In the genomic region with DNA sequence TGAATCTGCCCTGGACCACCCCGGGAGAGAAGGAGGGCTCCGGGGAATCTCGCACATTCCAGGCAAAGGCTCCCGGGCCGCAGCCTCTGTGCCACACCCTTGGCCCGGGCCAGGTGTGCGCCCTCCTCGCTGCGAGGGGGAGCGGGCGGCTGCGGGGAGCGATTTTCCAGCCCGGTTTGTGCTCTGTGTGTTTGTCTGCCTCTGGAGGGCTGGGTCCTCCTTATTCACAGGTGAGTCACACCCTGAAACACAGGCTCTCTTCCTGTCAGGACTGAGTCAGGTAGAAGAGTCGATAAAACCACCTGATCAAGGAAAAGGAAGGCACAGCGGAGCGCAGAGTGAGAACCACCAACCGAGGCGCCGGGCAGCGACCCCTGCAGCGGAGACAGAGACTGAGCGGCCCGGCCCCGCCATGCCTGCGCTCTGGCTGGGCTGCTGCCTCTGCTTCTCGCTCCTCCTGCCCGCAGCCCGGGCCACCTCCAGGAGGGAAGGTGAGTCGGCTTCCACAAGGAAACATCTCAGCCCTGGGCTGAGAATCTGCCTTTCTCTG, we compare ENCODE assay signal across 8 cellular contexts. TPM values are rescaled to one million over a fixed set of nuclear protein-coding genes. Genes with fewer than 3 reads are reported as not detected.
DNase-seq lines count a peak whose midpoint lies in the region; ATAC-seq, FAIRE-seq and TF ChIP-seq lines count a peak whose summit lies in the region.

A gene (plus strand): TSS at position 324 of the 550 bp plus-strand sequence. CDS start 89 bp downstream, at position 413.

- peak within 1 kb of the TSS; percentile 50 to 72 for H3K4me3 Mint-ChIP-seq in stimulated activated naive CD8-positive, alpha-beta T cell treated with anti-CD3 and anti-CD28 coated beads, Interleukin-15, amount 100 ng/mL, for 72 hours

- H3K9me1 ChIP-seq in keratinocyte (ENCODE audit: control insufficient read depth, extremely low read depth, insufficient read depth, low read length): no peaks in the 10 kb centered on the region

- H3K4me1 ChIP-seq in HUES6 (ENCODE audit: control insufficient read depth, insufficient read depth, low read length) (peaks cover 17% of the 10 kb centered on the region), body of pancreas (peaks cover 6% of the 10 kb centered on the region), keratinocyte (ENCODE audit: control insufficient read depth, extremely low read depth, insufficient read depth, low read length) (peaks cover 45% of the 10 kb centered on the region)

- H3K79me2 ChIP-seq in keratinocyte (ENCODE audit: control insufficient read depth, insufficient read depth, low read length): peaks cover 49% of the 10 kb centered on the region

- H3K36me3 ChIP-seq in HUES6 (ENCODE audit: control insufficient read depth, insufficient read depth, low read length) (no peaks in the 10 kb centered on the region), body of pancreas (replicated peaks in 1 of 2; ENCODE audit: insufficient read depth in 1 of 2, low read depth in 2 of 2) (no peaks in the 10 kb centered on the region), keratinocyte (ENCODE audit: control insufficient read depth in 2 of 2, extremely low read depth in 1 of 2, insufficient read depth in 2 of 2, low read length in 2 of 2) (peaks cover 6 to 23% of the 10 kb centered on the region in 2 experiments)

- peak within 1 kb of the TSS; percentile 97 for H3K4me2 ChIP-seq in keratinocyte (ENCODE audit: control insufficient read depth, extremely low read depth, insufficient read depth, low read depth, low read length)

- WGBS in body of pancreas, 2 donors: 2 to 5% methylated on average over 9 to 30 of the region's 30 CpGs

- H3K27me3 ChIP-seq in HUES6 (ENCODE audit: control insufficient read depth, insufficient read depth, low read length) (peaks cover 3% of the 10 kb centered on the region; the same call in 1 of the 2 replicates), body of pancreas (no peaks in the 10 kb centered on the region), keratinocyte (ENCODE audit: control insufficient read depth, extremely low read depth, insufficient read depth, low read length) (no peaks in the 10 kb centered on the region)

- peaks cover 43% of the 10 kb centered on the region for H3K27me3 Mint-ChIP-seq in stimulated activated naive CD8-positive, alpha-beta T cell treated with anti-CD3 and anti-CD28 coated beads, Interleukin-15, amount 100 ng/mL, for 72 hours

- TF ChIP-seq POLR2A in body of pancreas (IDR thresholded peaks at IDR 0.05): peak in 2 of 3 donors; percentile 61 to 64

- dilution Hi-C loops in keratinocyte (cut with MboI; ENCODE audit: extremely low pct_ligation_motif_present, low sequenced_read_pairs): no loop called here

- peak; percentile 9 to 51 (median 45) for TF ChIP-seq CTCF in body of pancreas (IDR thresholded peaks at IDR 0.05)
- TF ChIP-seq CTCF in keratinocyte (optimal IDR thresholded peaks at IDR 0.05 in 1 of 3, IDR thresholded peaks at IDR 0.05 in 1 of 3, conservative IDR thresholded peaks at IDR 0.05 in 1 of 3; ENCODE audit: extremely low read depth in 1 of 3, insufficient read depth in 2 of 3, low read length in 3 of 3): peak; percentile 46 to 69 (median 67)

- peak within 1 kb of the TSS; percentile 64 for H3K4me3 ChIP-seq in HUES6 (ENCODE audit: low read depth, low read length)
- H3K4me3 ChIP-seq in body of pancreas: peak within 1 kb of the TSS in 1 of 2 donors; percentile 15
- H3K4me3 ChIP-seq in keratinocyte (ENCODE audit: control insufficient read depth in 2 of 3, extremely low read depth in 1 of 3, insufficient read depth in 2 of 3, low read depth in 1 of 3, low read length in 3 of 3): peak within 1 kb of the TSS; percentile 88 to 99 (median 96)

- H3K4me1 Mint-ChIP-seq in stimulated activated naive CD8-positive, alpha-beta T cell treated with anti-CD3 and anti-CD28 coated beads, Interleukin-15, amount 100 ng/mL, for 72 hours: peaks cover 15% of the 10 kb centered on the region

- peak; percentile 91 for ATAC-seq in body of pancreas
- peak; percentile 85 for ATAC-seq in stimulated activated naive CD8-positive, alpha-beta T cell treated with anti-CD3 and anti-CD28 coated beads, Interleukin-15, amount 100 ng/mL, for 72 hours
- no peak for ATAC-seq in HG02870 (IDR thresholded peaks at IDR 0.05; ENCODE audit: unreplicated experiment)
- no peak for ATAC-seq in GM19452 (IDR thresholded peaks at IDR 0.05; ENCODE audit: unreplicated experiment)

- DNase-seq in 8988T (peak; percentile 60), body of pancreas (peak; percentile 54 to 74 (median 73)), keratinocyte (ENCODE audit: low read depth, low spot score) (peak; percentile 96), occipital lobe (lab: John Stamatoyannopoulos, UW) (no peak)
- DNase-seq in stimulated activated naive CD8-positive, alpha-beta T cell treated with anti-CD3 and anti-CD28 coated beads, Interleukin-15, amount 100 ng/mL, for 72 hours: peak; percentile 8 to 17

- intact Hi-C loops in body of pancreas (cut with DNase I): no loop called here

- H3K27ac ChIP-seq in HUES6 (ENCODE audit: low read depth, low read length) (peak within 1 kb of the TSS; percentile 37; the same call in 1 of the 2 replicates), body of pancreas (peak within 1 kb of the TSS in 3 of 4 donors; percentile 23 to 73 (median 60)), keratinocyte (ENCODE audit: control insufficient read depth, insufficient read depth, low read length) (peak within 1 kb of the TSS; percentile 100)

- H3K9ac ChIP-seq in HUES6 (ENCODE audit: low read length) (peak within 1 kb of the TSS; percentile 82), keratinocyte (ENCODE audit: control insufficient read depth, extremely low read depth, insufficient read depth, low read length) (peak within 1 kb of the TSS; percentile 98)

- no peak within 1 kb of the TSS for H2AFZ ChIP-seq in keratinocyte (ENCODE audit: control insufficient read depth, low read length)

- no peaks in the 10 kb centered on the region for H3K9me3 Mint-ChIP-seq in stimulated activated naive CD8-positive, alpha-beta T cell treated with anti-CD3 and anti-CD28 coated beads, Interleukin-15, amount 100 ng/mL, for 72 hours

- H3K27ac Mint-ChIP-seq in stimulated activated naive CD8-positive, alpha-beta T cell treated with anti-CD3 and anti-CD28 coated beads, Interleukin-15, amount 100 ng/mL, for 72 hours: peak within 1 kb of the TSS; percentile 37 to 78

- H3K9me3 ChIP-seq in HUES6 (ENCODE audit: control insufficient read depth, insufficient read depth, low read depth, low read length) (no peaks in the 10 kb centered on the region), body of pancreas (no peaks in the 10 kb centered on the region), keratinocyte (ENCODE audit: control insufficient read depth, low read depth, low read length) (no peaks in the 10 kb centered on the region)

- peak; percentile 98 for FAIRE-seq in keratinocyte (lab: Jason Lieb, UNC)

- H4K20me1 ChIP-seq in keratinocyte (ENCODE audit: control insufficient read depth, extremely low read depth, insufficient read depth, low read length): peaks cover 7% of the 10 kb centered on the region

RNA-seq across cellular contexts. Expression of the gene that starts here (rescaled TPM):
- total RNA-seq in body of pancreas: 1 to 10 TPM; 3.6 to 6.7 TPM
- 1,627 to 2,571 TPM (median 2,208 TPM) in 3 replicates for polyA plus RNA-seq in keratinocyte
- 350 TPM for polyA plus RNA-seq in keratinocyte (2011; ENCODE audit: low read depth)
- polyA plus RNA-seq in keratinocyte (2011; cell fraction: cytosol; rRNA removed): 688 and 783 TPM in 2 replicates
- polyA plus RNA-seq in keratinocyte (2011; cell fraction: nucleus; rRNA removed): 3,724 and 4,110 TPM in 2 replicates
- polyA plus RNA-seq in keratinocyte (2012; ENCODE audit: low replicate concordance): 312 and 2,583 TPM in 2 replicates
- 2,532 to 3,187 TPM (median 2,714 TPM) in 3 replicates for polyA minus RNA-seq in keratinocyte
- 1,597 TPM for polyA minus RNA-seq in keratinocyte (2011; cell fraction: cytosol; rRNA and poly(A)+ RNA removed)
- 4,972 and 7,290 TPM in 2 replicates for polyA minus RNA-seq in keratinocyte (2011; cell fraction: nucleus; rRNA and poly(A)+ RNA removed)
- 0.16 TPM for total RNA-seq in occipital lobe

Comparison
In these comparisons a context has a peak if more than half of its experiments do, and no peak if none do; other contexts are left out.
1. H3K27ac ChIP-seq: peak in every context shown above with its lines; median percentile 100 in keratinocyte; 60 in body of pancreas; 37 in HUES6.
2. ATAC-seq: peak in body of pancreas (single experiment) and stimulated activated naive CD8-positive, alpha-beta T cell treated with anti-CD3 and anti-CD28 coated beads, Interleukin-15, amount 100 ng/mL, for 72 hours (single experiment); none in HG02870 (single experiment) and GM19452 (single experiment).